In the genomic region with DNA sequence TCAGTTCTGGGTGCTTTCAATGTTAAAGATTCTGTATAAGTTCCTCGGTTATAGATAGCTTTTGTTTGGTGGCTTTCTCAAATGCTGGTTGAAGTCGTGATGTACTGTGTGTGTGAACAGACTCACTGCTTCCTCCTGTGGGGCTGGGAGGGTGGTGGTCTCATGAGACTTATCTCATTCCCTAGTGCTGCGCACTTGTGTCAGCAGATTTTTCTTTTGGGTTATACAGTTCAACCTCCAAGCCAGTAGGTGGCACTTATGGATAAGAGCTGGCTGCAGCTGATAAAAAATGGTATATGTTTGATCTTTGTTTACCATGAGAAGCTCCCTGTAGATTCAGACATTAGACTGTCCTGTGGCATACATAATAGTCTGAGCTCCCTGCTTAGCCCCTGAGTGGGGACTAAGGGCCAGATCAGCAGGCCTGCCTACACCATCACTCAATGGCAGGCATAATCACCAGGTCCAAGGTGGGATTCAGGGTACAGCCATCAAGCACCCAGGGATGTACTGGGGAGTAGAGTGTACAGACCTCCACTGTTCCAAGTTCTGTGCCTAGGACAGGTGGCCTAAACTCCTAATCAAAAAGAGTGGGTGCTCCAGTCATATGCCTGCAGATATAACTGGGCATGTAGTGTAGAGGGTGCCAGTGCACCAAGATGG, we compare ENCODE assay signal across 7 cellular contexts.
A peak's percentile ranks its signal among the peaks of the same experiment; 100 is the strongest.
DNase-seq lines count a peak whose midpoint lies in the region; ATAC-seq and TF ChIP-seq lines count a peak whose summit lies in the region.

No MANE protein-coding gene starts in this region.

- ATAC-seq in GM18868 (IDR thresholded peaks at IDR 0.05; ENCODE audit: unreplicated experiment) (peak; percentile 84), mucosa of descending colon (peak; percentile 33)

- DNase-seq in HCEC 1CT = peak; percentile 3
- peak; percentile 46 for DNase-seq in RKO (ENCODE audit: low spot score)
- peak in 1 of 3 donors; percentile 5 for DNase-seq in mucosa of descending colon
- DNase-seq in kidney glomerular epithelial cell (lab: John Stamatoyannopoulos, UW) = no peak
- no peak for DNase-seq in stimulated activated CD4-positive, alpha-beta T cell treated with anti-CD3 and anti-CD28 coated beads, Interleukin-2, amount 100 ng/mL, for 48 hours
- DNase-seq in mucosa of gallbladder (ENCODE audit: low spot score) = no peak

- TF ChIP-seq CTCF in mucosa of descending colon (IDR thresholded peaks at IDR 0.05) = no peak

- no peaks in the 10 kb centered on the region for H3K9me3 ChIP-seq in mucosa of descending colon

- no peaks in the 10 kb centered on the region for H3K4me1 ChIP-seq in mucosa of descending colon (ENCODE audit: low read depth)

- H3K36me3 ChIP-seq in mucosa of descending colon (ENCODE audit: low read depth) = no peaks in the 10 kb centered on the region

- H3K4me3 ChIP-seq in mucosa of descending colon = no peak overlapping the region

- intact Hi-C loops in mucosa of descending colon (cut with DNase I, micrococcal nuclease) = loop anchor here in 1 of 2 donors (5.0 kb wide), 1 partner anchor 146 kb away; no protein-coding TSS in a partner anchor

Comparison
In these comparisons a context has a peak if more than half of its experiments do, and no peak if none do; other contexts are left out.
1. DNase-seq: peak in HCEC 1CT (single experiment) and RKO (single experiment); none in kidney glomerular epithelial cell (single experiment), stimulated activated CD4-positive, alpha-beta T cell treated with anti-CD3 and anti-CD28 coated beads, Interleukin-2, amount 100 ng/mL, for 48 hours (0 of 2) and mucosa of gallbladder (single experiment).